Comparison of ENCODE assay signal across 13 cellular contexts in the genomic region with DNA sequence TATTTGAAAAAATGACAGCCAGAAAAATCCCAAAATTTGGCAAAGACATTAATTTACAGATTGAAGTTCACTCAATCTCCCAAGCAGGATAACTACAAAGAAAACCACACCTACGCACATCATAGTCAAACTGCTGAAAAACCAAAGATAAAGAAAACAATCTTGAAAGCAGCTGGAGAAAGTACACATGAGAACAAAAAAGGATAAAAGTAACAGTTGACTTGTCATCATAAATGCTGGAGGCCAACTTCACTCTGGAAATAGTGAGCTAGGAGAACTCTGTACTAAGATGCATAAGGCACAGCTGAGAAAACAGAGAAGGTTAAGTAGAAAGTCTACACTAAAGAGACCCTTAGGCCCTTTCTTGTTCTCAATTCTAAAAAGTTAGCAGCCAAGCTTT.
DNase-seq lines count a peak whose midpoint lies in the region; ATAC-seq, FAIRE-seq and TF ChIP-seq lines count a peak whose summit lies in the region.
"Had no signal": no experiment of that assay in that cellular context is flagged by ENCODE, and none has a peak within 500 bp of the region (broad histone marks: within the 10 kb centered on the region; RNA-seq: fewer than 3 reads in every experiment).

No MANE protein-coding gene starts in this region.

- in situ Hi-C loops in gastrocnemius medialis (cut with MboI; ENCODE audit: low sequenced_read_pairs in 4 of 4) = no loop called here

- H3K36me3 Mint-ChIP-seq in activated CD8-positive, alpha-beta T cell treated with anti-CD3 and anti-CD28 coated beads for 36 hours (ENCODE audit: low read depth) = peaks cover 12% of the 10 kb centered on the region
- H3K36me3 Mint-ChIP-seq in activated CD8-positive, alpha-beta T cell treated with anti-CD3 and anti-CD28 coated beads, Interleukin-2, amount 10 ng/mL, durations not matched to agents 7 days and 5 days (ENCODE audit: low read depth) = peaks cover 14% of the 10 kb centered on the region
- H3K36me3 Mint-ChIP-seq in activated naive CD8-positive, alpha-beta T cell = peaks cover 9% of the 10 kb centered on the region
- peaks cover 4 to 28% (median 14%) of the 10 kb centered on the region in 5 donors for H3K36me3 Mint-ChIP-seq in naive thymus-derived CD4-positive, alpha-beta T cell

- peak overlapping the region; percentile 71 for H3K27ac ChIP-seq in naive thymus-derived CD4-positive, alpha-beta T cell (ENCODE audit: low read depth, low read length)
- H3K27ac ChIP-seq in gastrocnemius medialis (no peak overlapping the region), substantia nigra (ENCODE audit: low read depth, low read length, poor library complexity, severe bottlenecking) (no peak overlapping the region)
- H3K27ac ChIP-seq: colonic mucosa, stomach had no signal

- no peak for DNase-seq in activated CD8-positive, alpha-beta T cell treated with anti-CD3 and anti-CD28 coated beads for 36 hours
- no peak for DNase-seq in activated CD8-positive, alpha-beta T cell treated with anti-CD3 and anti-CD28 coated beads, Interleukin-2, amount 10 ng/mL, durations not matched to agents 7 days and 5 days
- DNase-seq in H54 (ENCODE audit: insufficient read length, low spot score) (no peak), gastrocnemius medialis (no peak), NCI-H2107 (lab: John Stamatoyannopoulos, UW) (no peak), substantia nigra (lab: John Stamatoyannopoulos, UW) (no peak)
- peak in 7 of 9 donors; percentile 52 to 72 (median 63) for DNase-seq in naive thymus-derived CD4-positive, alpha-beta T cell
- DNase-seq: MM.1S, NCI-H187 treated with DMSO at 0.1 percent for 48 hours, NCI-H446 treated with DMSO at 0.1 percent for 48 hours had no signal

- ATAC-seq in activated CD8-positive, alpha-beta T cell treated with anti-CD3 and anti-CD28 coated beads for 36 hours = peak; percentile 20
- no peak for ATAC-seq in activated CD8-positive, alpha-beta T cell treated with anti-CD3 and anti-CD28 coated beads, Interleukin-2, amount 10 ng/mL, durations not matched to agents 7 days and 5 days
- ATAC-seq in naive thymus-derived CD4-positive, alpha-beta T cell = peak; percentile 55
- no peak for ATAC-seq in gastrocnemius medialis

- peak; percentile 6 for FAIRE-seq in H54 (lab: Jason Lieb, UNC)

- CTCF ChIA-PET in activated CD8-positive, alpha-beta T cell treated with anti-CD3 and anti-CD28 coated beads for 36 hours (lab: Charles Lee) = interaction anchor here (0.8 to 3.0 kb wide), 28 partner anchors 8 to 353 kb away, joined by 3 to 19 read pairs (median 6); a partner anchor contains a TSS
- CTCF ChIA-PET in activated CD8-positive, alpha-beta T cell treated with anti-CD3 and anti-CD28 coated beads, Interleukin-2, amount 10 ng/mL, durations not matched to agents 7 days and 5 days (lab: Charles Lee) = interaction anchor here (0.7 to 6.8 kb wide), 42 partner anchors 9 to 354 kb away, joined by 3 to 59 read pairs (median 5); a partner anchor contains a TSS
- CTCF ChIA-PET in naive thymus-derived CD4-positive, alpha-beta T cell (lab: Charles Lee) = interaction anchor here (0.6 to 4.7 kb wide), 21 partner anchors 10 to 1254 kb away, joined by 3 to 41 read pairs (median 5); no protein-coding TSS in a partner anchor

- H3K27me3 ChIP-seq in naive thymus-derived CD4-positive, alpha-beta T cell (ENCODE audit: control insufficient read depth in 2 of 2, insufficient read depth in 2 of 2, low read length in 2 of 2) = no peaks in the 10 kb centered on the region
- no peaks in the 10 kb centered on the region for H3K27me3 ChIP-seq in gastrocnemius medialis
- H3K27me3 ChIP-seq: colonic mucosa, stomach had no signal

- H3K9me3 Mint-ChIP-seq in activated CD8-positive, alpha-beta T cell treated with anti-CD3 and anti-CD28 coated beads for 36 hours = no peaks in the 10 kb centered on the region
- H3K9me3 Mint-ChIP-seq in activated CD8-positive, alpha-beta T cell treated with anti-CD3 and anti-CD28 coated beads, Interleukin-2, amount 10 ng/mL, durations not matched to agents 7 days and 5 days (ENCODE audit: insufficient read depth) = no peaks in the 10 kb centered on the region
- no peaks in the 10 kb centered on the region for H3K9me3 Mint-ChIP-seq in activated naive CD8-positive, alpha-beta T cell (ENCODE audit: low read depth)
- H3K9me3 Mint-ChIP-seq in naive thymus-derived CD4-positive, alpha-beta T cell = peaks cover 0 to 4% (median 0%) of the 10 kb centered on the region in 11 donors

- TF ChIP-seq POLR2A in H54 (IDR thresholded peaks at IDR 0.05; ENCODE audit: low read depth, low read length) = no peak
- TF ChIP-seq POLR2A in gastrocnemius medialis (IDR thresholded peaks at IDR 0.05) = no peak

- peak overlapping the region; percentile 79 for H3K27ac Mint-ChIP-seq in activated CD8-positive, alpha-beta T cell treated with anti-CD3 and anti-CD28 coated beads for 36 hours
- no peak overlapping the region for H3K27ac Mint-ChIP-seq in activated CD8-positive, alpha-beta T cell treated with anti-CD3 and anti-CD28 coated beads, Interleukin-2, amount 10 ng/mL, durations not matched to agents 7 days and 5 days
- H3K27ac Mint-ChIP-seq in activated naive CD8-positive, alpha-beta T cell = peak overlapping the region; percentile 92
- peak overlapping the region; percentile 48 to 99 (median 95) for H3K27ac Mint-ChIP-seq in naive thymus-derived CD4-positive, alpha-beta T cell

- TF ChIP-seq CTCF in activated CD8-positive, alpha-beta T cell treated with anti-CD3 and anti-CD28 coated beads for 36 hours (IDR thresholded peaks at IDR 0.05) = no peak
- no peak for TF ChIP-seq CTCF in gastrocnemius medialis (IDR thresholded peaks at IDR 0.05 in 4 of 5, conservative IDR thresholded peaks at IDR 0.05 in 1 of 5)

- H3K4me1 ChIP-seq in naive thymus-derived CD4-positive, alpha-beta T cell (ENCODE audit: control insufficient read depth in 2 of 2, insufficient read depth in 2 of 2, low read length in 2 of 2) = peaks cover 7 to 58% of the 10 kb centered on the region in 2 donors
- peaks cover 5 to 16% of the 10 kb centered on the region in 2 donors for H3K4me1 ChIP-seq in gastrocnemius medialis

- peaks cover 0 to 8% (median 0%) of the 10 kb centered on the region in 3 experiments for H3K36me3 ChIP-seq in naive thymus-derived CD4-positive, alpha-beta T cell (ENCODE audit: control insufficient read depth in 2 of 3, insufficient read depth in 3 of 3, low read length in 3 of 3)
- H3K36me3 ChIP-seq in gastrocnemius medialis = no peaks in the 10 kb centered on the region
- H3K36me3 ChIP-seq: colonic mucosa had no signal

- H3K9me3 ChIP-seq in naive thymus-derived CD4-positive, alpha-beta T cell (ENCODE audit: control insufficient read depth in 2 of 3, low read length in 3 of 3) = no peaks in the 10 kb centered on the region
- H3K9me3 ChIP-seq in gastrocnemius medialis = no peaks in the 10 kb centered on the region
- H3K9me3 ChIP-seq: colonic mucosa, stomach had no signal

- no peak overlapping the region for H3K4me3 Mint-ChIP-seq in activated CD8-positive, alpha-beta T cell treated with anti-CD3 and anti-CD28 coated beads for 36 hours
- H3K4me3 Mint-ChIP-seq in activated CD8-positive, alpha-beta T cell treated with anti-CD3 and anti-CD28 coated beads, Interleukin-2, amount 10 ng/mL, durations not matched to agents 7 days and 5 days = no peak overlapping the region
- H3K4me3 Mint-ChIP-seq in activated naive CD8-positive, alpha-beta T cell = peak overlapping the region; percentile 84
- peak overlapping the region; percentile 35 to 92 (median 82) for H3K4me3 Mint-ChIP-seq in naive thymus-derived CD4-positive, alpha-beta T cell

- H3K4me1 Mint-ChIP-seq in activated CD8-positive, alpha-beta T cell treated with anti-CD3 and anti-CD28 coated beads for 36 hours (ENCODE audit: low read depth) = peaks cover 62% of the 10 kb centered on the region
- peaks cover 33% of the 10 kb centered on the region for H3K4me1 Mint-ChIP-seq in activated CD8-positive, alpha-beta T cell treated with anti-CD3 and anti-CD28 coated beads, Interleukin-2, amount 10 ng/mL, durations not matched to agents 7 days and 5 days (ENCODE audit: low read depth)
- H3K4me1 Mint-ChIP-seq in activated naive CD8-positive, alpha-beta T cell (ENCODE audit: low read depth) = peaks cover 65% of the 10 kb centered on the region
- peaks cover 43 to 84% (median 69%) of the 10 kb centered on the region in 7 donors for H3K4me1 Mint-ChIP-seq in naive thymus-derived CD4-positive, alpha-beta T cell

- H3K27me3 Mint-ChIP-seq in activated CD8-positive, alpha-beta T cell treated with anti-CD3 and anti-CD28 coated beads for 36 hours = no peaks in the 10 kb centered on the region
- no peaks in the 10 kb centered on the region for H3K27me3 Mint-ChIP-seq in activated CD8-positive, alpha-beta T cell treated with anti-CD3 and anti-CD28 coated beads, Interleukin-2, amount 10 ng/mL, durations not matched to agents 7 days and 5 days (ENCODE audit: low read depth)
- H3K27me3 Mint-ChIP-seq in activated naive CD8-positive, alpha-beta T cell = no peaks in the 10 kb centered on the region
- no peaks in the 10 kb centered on the region for H3K27me3 Mint-ChIP-seq in naive thymus-derived CD4-positive, alpha-beta T cell

- intact Hi-C loops in activated CD8-positive, alpha-beta T cell treated with anti-CD3 and anti-CD28 coated beads for 36 hours (cut with micrococcal nuclease) = loop anchor here (5.0 kb wide), 1 partner anchor 115 kb away; no protein-coding TSS in a partner anchor
- intact Hi-C loops in naive thymus-derived CD4-positive, alpha-beta T cell (cut with micrococcal nuclease) = loop anchor here (1.0 to 10.0 kb wide), 9 partner anchors 35 to 347 kb away; a partner anchor contains a TSS
- intact Hi-C loops in gastrocnemius medialis (cut with DNase I; ENCODE audit: low total_unique reads) = loop anchor here (5.0 kb wide), 1 partner anchor 75 kb away; a partner anchor contains a TSS

- POLR2A ChIA-PET in activated CD8-positive, alpha-beta T cell treated with anti-CD3 and anti-CD28 coated beads for 36 hours (lab: Charles Lee) = interaction anchor here (1.0 kb wide), 1 partner anchor 158 kb away, joined by 3 read pairs; a partner anchor contains a TSS
- POLR2A ChIA-PET in activated CD8-positive, alpha-beta T cell treated with anti-CD3 and anti-CD28 coated beads, Interleukin-2, amount 10 ng/mL, durations not matched to agents 7 days and 5 days (lab: Charles Lee) = interaction anchor here (0.8 kb wide), 1 partner anchor 158 kb away, joined by 3 read pairs; a partner anchor contains a TSS
- POLR2A ChIA-PET in naive thymus-derived CD4-positive, alpha-beta T cell (lab: Charles Lee) = interaction anchor here (0.6 to 4.0 kb wide), 14 partner anchors 9 to 1336 kb away, joined by 3 to 32 read pairs (median 4); a partner anchor contains a TSS

- H3K4me3 ChIP-seq in naive thymus-derived CD4-positive, alpha-beta T cell (ENCODE audit: low read length) = no peak overlapping the region
- no peak overlapping the region for H3K4me3 ChIP-seq in gastrocnemius medialis
- H3K4me3 ChIP-seq: colonic mucosa, stomach had no signal

Comparison
In these comparisons a context has a peak if more than half of its experiments do, and no peak if none do; other contexts are left out.
1. ATAC-seq: peak in activated CD8-positive, alpha-beta T cell treated with anti-CD3 and anti-CD28 coated beads for 36 hours (single experiment) and naive thymus-derived CD4-positive, alpha-beta T cell (single experiment); none in activated CD8-positive, alpha-beta T cell treated with anti-CD3 and anti-CD28 coated beads, Interleukin-2, amount 10 ng/mL, durations not matched to agents 7 days and 5 days (single experiment) and gastrocnemius medialis (0 of 2).
2. DNase-seq: peak in naive thymus-derived CD4-positive, alpha-beta T cell (7 of 9); none in activated CD8-positive, alpha-beta T cell treated with anti-CD3 and anti-CD28 coated beads for 36 hours (single experiment), activated CD8-positive, alpha-beta T cell treated with anti-CD3 and anti-CD28 coated beads, Interleukin-2, amount 10 ng/mL, durations not matched to agents 7 days and 5 days (single experiment), H54 (single experiment), gastrocnemius medialis (0 of 2), NCI-H2107 (single experiment) and substantia nigra (0 of 49).
3. H3K4me3 Mint-ChIP-seq: peak in activated naive CD8-positive, alpha-beta T cell (single experiment) and naive thymus-derived CD4-positive, alpha-beta T cell (10 of 10); none in activated CD8-positive, alpha-beta T cell treated with anti-CD3 and anti-CD28 coated beads for 36 hours (single experiment) and activated CD8-positive, alpha-beta T cell treated with anti-CD3 and anti-CD28 coated beads, Interleukin-2, amount 10 ng/mL, durations not matched to agents 7 days and 5 days (single experiment).